Comparison of ENCODE assay signal across 1 cellular context in genomic region chr9:93776873-93777272, GRCh38.
TF ChIP-seq lines count a peak whose summit lies in the region.

No MANE protein-coding gene starts in this region.

TF ChIP-seq in WTC11, 78 proteins besides CTCF, POLR2A, EP300 and RAD21 (continued from another document):
- no peak for TF ChIP-seq ARID4B (CRISPR knock-in tag; IDR thresholded peaks at IDR 0.05; ENCODE audit: borderline replicate concordance)
- TF ChIP-seq ZNF281 (CRISPR knock-in tag; IDR thresholded peaks at IDR 0.05) = no peak
- TF ChIP-seq SOX15 (CRISPR knock-in tag; IDR thresholded peaks at IDR 0.05) = no peak
- TF ChIP-seq TP53 (CRISPR knock-in tag; IDR thresholded peaks at IDR 0.05) = no peak
- no peak for TF ChIP-seq ZBTB21 (CRISPR knock-in tag; IDR thresholded peaks at IDR 0.05; ENCODE audit: borderline replicate concordance)
- TF ChIP-seq NFYB (CRISPR knock-in tag; conservative IDR thresholded peaks at IDR 0.05; ENCODE audit: low read depth) = no peak
- TF ChIP-seq NFATC4 (CRISPR knock-in tag; IDR thresholded peaks at IDR 0.05) = no peak
- no peak for TF ChIP-seq HMGA2 (CRISPR knock-in tag; IDR thresholded peaks at IDR 0.05)
- TF ChIP-seq NR1H2 (CRISPR knock-in tag; IDR thresholded peaks at IDR 0.05) = no peak
- TF ChIP-seq AR (CRISPR knock-in tag; IDR thresholded peaks at IDR 0.05) = no peak
- no peak for TF ChIP-seq USF2 (CRISPR knock-in tag; IDR thresholded peaks at IDR 0.05)
- TF ChIP-seq TEAD1 (CRISPR knock-in tag; IDR thresholded peaks at IDR 0.05) = no peak
TF ChIP-seq in WTC11: peak in this region for 0.
